16 cellular contexts compared by ENCODE assay signal in the genomic region with DNA sequence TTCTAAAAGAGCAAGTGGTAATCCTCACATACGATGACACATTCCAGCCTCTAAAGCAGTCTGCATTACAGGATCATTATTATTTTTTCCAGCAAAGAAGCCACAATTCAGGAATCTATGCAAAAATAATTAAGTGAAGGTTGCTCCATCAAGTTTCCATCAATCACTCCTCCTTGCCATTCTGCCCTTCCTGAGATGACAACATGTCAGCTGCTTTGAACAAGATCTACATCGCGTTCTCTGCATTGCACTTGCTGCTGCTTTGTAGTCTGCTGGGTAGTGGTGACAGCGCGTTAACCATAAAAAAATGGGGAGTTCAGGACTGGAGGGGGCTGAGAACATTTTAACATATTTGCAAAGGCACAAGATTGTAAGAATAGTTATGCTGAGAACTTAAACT.
"Had no signal": no experiment of that assay in that cellular context is flagged by ENCODE, and none has a peak within 500 bp of the region (broad histone marks: within the 10 kb centered on the region; RNA-seq: fewer than 3 reads in every experiment).

No MANE protein-coding gene starts in this region.

- H3K36me3 ChIP-seq: esophagus muscularis mucosa, gastroesophageal sphincter, heart right ventricle, left lung had no signal

- H3K27ac ChIP-seq: coronary artery, dorsolateral prefrontal cortex, esophagus muscularis mucosa, foreskin keratinocyte, gastroesophageal sphincter, heart right ventricle, left lung, lower lobe of right lung had no signal

- ATAC-seq: foreskin keratinocyte, gastroesophageal sphincter, heart right ventricle, left cardiac atrium, left lung, left ventricle myocardium superior, lower lobe of right lung had no signal

- H3K4me3 ChIP-seq: coronary artery, dorsolateral prefrontal cortex, esophagus muscularis mucosa, gastroesophageal sphincter, heart right ventricle, left lung, lower lobe of right lung had no signal

- H3K9me3 ChIP-seq: esophagus muscularis mucosa, gastroesophageal sphincter, heart right ventricle, left lung, lower lobe of right lung had no signal

- H3K4me1 ChIP-seq: esophagus muscularis mucosa, foreskin keratinocyte, gastroesophageal sphincter, left lung, lower lobe of right lung had no signal

- H3K27me3 ChIP-seq: dorsolateral prefrontal cortex, esophagus muscularis mucosa, foreskin keratinocyte, gastroesophageal sphincter, heart right ventricle, left lung had no signal

- DNase-seq: dermis blood vessel endothelial cell; dorsolateral prefrontal cortex; effector CD4-positive, alpha-beta T cell; effector memory CD4-positive, alpha-beta T cell; foreskin keratinocyte; heart right ventricle; hippocampal formation; left cardiac atrium; left lung; left ventricle myocardium superior; lower lobe of right lung; mesenchymal stem cell; midbrain had no signal
